ENCODE assay signal across 8 cellular contexts in genomic region chr10:88582411-88582805, GRCh38. TPM values are rescaled to one million over a fixed set of nuclear protein-coding genes. Genes with fewer than 3 reads are reported as not detected.
DNase-seq lines count a peak whose midpoint lies in the region; ATAC-seq, FAIRE-seq and TF ChIP-seq lines count a peak whose summit lies in the region.

No MANE protein-coding gene starts in this region.

- BruUV-seq in Caco-2 (replicated peaks; lab: Mats Ljungman, UMichigan) (no TSS peak), Panc1 (replicated peaks; lab: Mats Ljungman, UMichigan) (no TSS peak)

- H3K36me3 Mint-ChIP-seq in Caco-2 (ENCODE audit: insufficient read depth, unreplicated experiment), result peaks cover 7% of the 10 kb centered on the region

- peaks cover 9% of the 10 kb centered on the region for H3K27me3 Mint-ChIP-seq in Caco-2 (ENCODE audit: insufficient read depth, unreplicated experiment)

- ATAC-seq in Panc1 (peak; percentile 6; the same call in 1 of the 2 replicates), pancreas (peak in 1 of 4 donors; percentile 4), HG03571 (IDR thresholded peaks at IDR 0.05; ENCODE audit: unreplicated experiment) (no peak), GM21737 (IDR thresholded peaks at IDR 0.05; ENCODE audit: unreplicated experiment) (no peak), HG02763 (IDR thresholded peaks at IDR 0.05; ENCODE audit: unreplicated experiment) (no peak)

- no peaks in the 10 kb centered on the region for H3K9me3 ChIP-seq in Caco-2
- H3K9me3 ChIP-seq in Panc1 (ENCODE audit: control insufficient read depth, insufficient read depth, low read depth, low read length), result no peaks in the 10 kb centered on the region
- no peaks in the 10 kb centered on the region for H3K9me3 ChIP-seq in esophagus squamous epithelium
- H3K9me3 ChIP-seq in pancreas, result no peaks in the 10 kb centered on the region

- no peak for TF ChIP-seq POLR2A in esophagus squamous epithelium (IDR thresholded peaks at IDR 0.05)

- H3K9me3 Mint-ChIP-seq in Caco-2 (ENCODE audit: unreplicated experiment), result no peaks in the 10 kb centered on the region

- intact Hi-C loops in Caco-2 (cut with micrococcal nuclease; ENCODE audit: unreplicated experiment) (loop anchor here (5.0 kb wide), 2 partner anchors 210 to 230 kb away; no protein-coding TSS in a partner anchor), Panc1 (cut with micrococcal nuclease; ENCODE audit: unreplicated experiment) (no loop called here), esophagus squamous epithelium (cut with DNase I) (no loop called here), pancreas (cut with DNase I) (no loop called here)

- H3K36me3 ChIP-seq in Caco-2 (ENCODE audit: control insufficient read depth, insufficient read depth, low read length) (no peaks in the 10 kb centered on the region), Panc1 (ENCODE audit: control insufficient read depth, insufficient read depth, low read length) (no peaks in the 10 kb centered on the region), esophagus squamous epithelium (no peaks in the 10 kb centered on the region), pancreas (no peaks in the 10 kb centered on the region)

- H3K27ac Mint-ChIP-seq in Caco-2 (ENCODE audit: unreplicated experiment), result no peak overlapping the region

- POLR2A ChIA-PET in Caco-2 (lab: Charles Lee) (interaction anchor here (1.4 kb wide), 1 partner anchor 10 kb away, joined by 4 read pairs; no protein-coding TSS in a partner anchor), Panc1 (lab: Charles Lee) (interaction anchor here (0.5 to 0.7 kb wide), 2 partner anchors 112 to 719 kb away, joined by 6 to 13 read pairs; partner anchors contain the start of genes KLLN and PTEN)

- CTCF ChIA-PET in Caco-2 (lab: Charles Lee), result interaction anchor here (0.7 to 1.4 kb wide), 6 partner anchors 15 to 737 kb away, joined by 3 to 16 read pairs (median 3); no protein-coding TSS in a partner anchor
- CTCF ChIA-PET in Panc1 (lab: Charles Lee), result interaction anchor here (0.7 to 1.2 kb wide), 4 partner anchors 146 to 1515 kb away, joined by 4 to 9 read pairs (median 6); no protein-coding TSS in a partner anchor

- H3K4me3 Mint-ChIP-seq in Caco-2 (ENCODE audit: unreplicated experiment), result peak overlapping the region; percentile 88

- H3K4me3 ChIP-seq in Caco-2 (ENCODE audit: low read depth, low read length) (peak overlapping the region; percentile 74), Panc1 (ENCODE audit: low read depth in 2 of 2, low read length in 2 of 2) (peak overlapping the region; percentile 74 to 78), esophagus squamous epithelium (peak overlapping the region; percentile 54 to 82 (median 69)), pancreas (peak overlapping the region; percentile 65 to 71 (median 68))

- DNase-seq in Caco-2 (no peak), Panc1 (ENCODE audit: low read depth, low spot score) (no peak), esophagus squamous epithelium (lab: John Stamatoyannopoulos, UW) (no peak), pancreas (no peak), NCI-H1694 treated with DMSO at 0.1 percent for 48 hours (lab: John Stamatoyannopoulos, UW) (no peak)

- no peaks in the 10 kb centered on the region for H3K27me3 ChIP-seq in Caco-2 (replicated peaks; ENCODE audit: control insufficient read depth, insufficient read depth, low read length)
- H3K27me3 ChIP-seq in Panc1 (ENCODE audit: control insufficient read depth, insufficient read depth, low read length), result 0 out of 2 replicates have a peak, but pooled peaks cover 2% of the 10 kb centered on the region
- no peaks in the 10 kb centered on the region for H3K27me3 ChIP-seq in esophagus squamous epithelium
- H3K27me3 ChIP-seq in pancreas, result no peaks in the 10 kb centered on the region

- no peak for TF ChIP-seq CTCF in Caco-2 (IDR thresholded peaks at IDR 0.05; ENCODE audit: insufficient read depth in 1 of 2, low read depth in 1 of 2, low read length in 1 of 2, severe bottlenecking in 1 of 2, unreplicated experiment in 1 of 2)
- TF ChIP-seq CTCF in Panc1 (IDR thresholded peaks at IDR 0.05), result no peak
- TF ChIP-seq CTCF in esophagus squamous epithelium (IDR thresholded peaks at IDR 0.05), result no peak
- no peak for TF ChIP-seq CTCF in pancreas (IDR thresholded peaks at IDR 0.05)

- FAIRE-seq in pancreas (lab: Jason Lieb, UNC), result peak; percentile 32

- in situ Hi-C loops in Panc1 (cut with HindIII; ENCODE audit: low pct_unique_long_range_greater_than_20kb, low sequenced_read_pairs), result no loop called here

- peaks cover 7% of the 10 kb centered on the region for H3K4me1 Mint-ChIP-seq in Caco-2 (ENCODE audit: low read depth, unreplicated experiment)

- WGBS in esophagus squamous epithelium, 2 donors, result 6 to 7% methylated on average over 4 of the region's 4 CpGs
- 1 to 4% methylated on average over 4 of the region's 4 CpGs for WGBS in pancreas, 2 donors

- peak overlapping the region; percentile 93 for H3K27ac ChIP-seq in Panc1 (ENCODE audit: low read length)
- H3K27ac ChIP-seq in esophagus squamous epithelium, result peak overlapping the region; percentile 87 to 92 (median 90)
- peak overlapping the region; percentile 92 to 96 (median 96) for H3K27ac ChIP-seq in pancreas

- H3K4me1 ChIP-seq in Caco-2 (no peaks in the 10 kb centered on the region), Panc1 (ENCODE audit: control insufficient read depth, insufficient read depth, low read length) (peaks cover 5% of the 10 kb centered on the region), esophagus squamous epithelium (peaks cover 0 to 16% (median 0%) of the 10 kb centered on the region in 3 donors), pancreas (no peaks in the 10 kb centered on the region)

RNA-seq across cellular contexts. Expression of gene RNLS, which starts 0.7 kb away (rescaled TPM):
- total RNA-seq in Caco-2 (2022) (5.7 and 6.7 TPM in 2 replicates), Panc1 (2021; ENCODE audit: unreplicated experiment) (11.4 TPM), esophagus squamous epithelium (10 to 100 TPM in 2 of 4 donors, 1 to 10 TPM in 2; 7.9 to 13.5 (median 10.5) TPM), pancreas (1 to 10 TPM; 4.6 to 6.4 (median 5.9) TPM)
- polyA plus RNA-seq in Panc1 (2012; ENCODE audit: insufficient read length), result 15.2 TPM
- polyA plus RNA-seq in pancreas, result 1 to 10 TPM; 2.5 to 6.4 TPM

RNA-seq across cellular contexts. Expression of gene LIPJ, which starts 4.2 kb away (rescaled TPM):
- total RNA-seq in Caco-2 (2022) (not detected in 2 replicates), Panc1 (2021; ENCODE audit: unreplicated experiment) (not detected), esophagus squamous epithelium (under 1 TPM in 1 of 4 donors, not detected in 3; 0.19 TPM), pancreas (under 1 TPM; 0.04 to 0.47 (median 0.20) TPM)
- not detected for polyA plus RNA-seq in Panc1 (2012; ENCODE audit: insufficient read length)
- 1 to 10 TPM in 1 of 2 donors, under 1 TPM in 1; 0.53 to 1.2 TPM for polyA plus RNA-seq in pancreas
